Comparison of ENCODE assay signal across 9 cellular contexts in genomic region chr6:41306187-41306854, GRCh38. TPM values are rescaled to one million over a fixed set of nuclear protein-coding genes. Genes with fewer than 3 reads are reported as not detected.
A peak's percentile ranks its signal among the peaks of the same experiment; 100 is the strongest.
DNase-seq lines count a peak whose midpoint lies in the region; ATAC-seq and TF ChIP-seq lines count a peak whose summit lies in the region.
"Had no signal": no experiment of that assay in that cellular context is flagged by ENCODE, and none has a peak within 500 bp of the region (broad histone marks: within the 10 kb centered on the region; RNA-seq: fewer than 3 reads in every experiment).

No MANE protein-coding gene starts in this region.

- TF ChIP-seq POLR2A in uterus (IDR thresholded peaks at IDR 0.05), result no peak

- no peaks in the 10 kb centered on the region for H3K4me1 Mint-ChIP-seq in stimulated activated effector memory CD8-positive, alpha-beta T cell treated with anti-CD3 and anti-CD28 coated beads, Interleukin-12 subunit alpha, Interleukin-12 subunit beta, amount 100 ng/mL, for 72 hours

- H3K27ac ChIP-seq in uterus, result no peak overlapping the region

- no peaks in the 10 kb centered on the region for H3K36me3 ChIP-seq in MG63
- H3K36me3 ChIP-seq in uterus, result no peaks in the 10 kb centered on the region

- DNase-seq in activated effector memory CD4-positive, alpha-beta T cell treated with anti-CD3 and anti-CD28 coated beads, Interleukin-2, amount 50 U/mL, for 16 hours, result peak; percentile 66
- DNase-seq in activated effector memory CD4-positive, alpha-beta T cell treated with Interleukin-2 at 50 U/mL for 16 hours, result no peak
- DNase-seq in MG63 (peak; percentile 3), SK-MEL-5 (ENCODE audit: low read depth, low spot score) (peak; percentile 68), lung microvascular endothelial cell (ENCODE audit: low read depth in 2 of 2) (peak; percentile 62 to 78), uterus (no peak)
- peak; percentile 18 for DNase-seq in central memory CD4-positive, alpha-beta T cell
- no peak for DNase-seq in stimulated activated effector memory CD8-positive, alpha-beta T cell treated with anti-CD3 and anti-CD28 coated beads, Interleukin-12 subunit alpha, Interleukin-12 subunit beta, amount 100 ng/mL, for 72 hours (ENCODE audit: low spot score in 2 of 2)

- H3K9me3 Mint-ChIP-seq in stimulated activated effector memory CD8-positive, alpha-beta T cell treated with anti-CD3 and anti-CD28 coated beads, Interleukin-12 subunit alpha, Interleukin-12 subunit beta, amount 100 ng/mL, for 72 hours, result no peaks in the 10 kb centered on the region

- no peaks in the 10 kb centered on the region for H3K36me3 Mint-ChIP-seq in stimulated activated effector memory CD8-positive, alpha-beta T cell treated with anti-CD3 and anti-CD28 coated beads, Interleukin-12 subunit alpha, Interleukin-12 subunit beta, amount 100 ng/mL, for 72 hours

- H3K4me1 ChIP-seq in uterus, result no peaks in the 10 kb centered on the region

- H3K4me3 ChIP-seq in MG63, result no peak overlapping the region
- H3K4me3 ChIP-seq in uterus, result no peak overlapping the region

- in situ Hi-C loops in SK-MEL-5 (cut with HindIII; ENCODE audit: low pct_unique_long_range_greater_than_20kb, low sequenced_read_pairs), result no loop called here

- intact Hi-C loops in uterus (cut with DNase I; ENCODE audit: low total_unique reads), result no loop called here

- H3K9me3 ChIP-seq in MG63 (no peaks in the 10 kb centered on the region), uterus (no peaks in the 10 kb centered on the region)

- H3K27me3 ChIP-seq in MG63, result no peaks in the 10 kb centered on the region
- H3K27me3 ChIP-seq in uterus, result peaks cover 0 to under 1% of the 10 kb centered on the region in 2 donors

- H3K27ac Mint-ChIP-seq in stimulated activated effector memory CD8-positive, alpha-beta T cell treated with anti-CD3 and anti-CD28 coated beads, Interleukin-12 subunit alpha, Interleukin-12 subunit beta, amount 100 ng/mL, for 72 hours, result no peak overlapping the region

- ATAC-seq in stimulated activated effector memory CD8-positive, alpha-beta T cell treated with anti-CD3 and anti-CD28 coated beads, Interleukin-12 subunit alpha, Interleukin-12 subunit beta, amount 100 ng/mL, for 72 hours, result no peak

- H3K4me3 Mint-ChIP-seq in stimulated activated effector memory CD8-positive, alpha-beta T cell treated with anti-CD3 and anti-CD28 coated beads, Interleukin-12 subunit alpha, Interleukin-12 subunit beta, amount 100 ng/mL, for 72 hours, result no peak overlapping the region

- TF ChIP-seq CTCF in uterus (IDR thresholded peaks at IDR 0.05), result peak; percentile 24 to 44 (median 30)

RNA-seq across cellular contexts. Expression of gene TREM1, which starts 19.8 kb away (rescaled TPM):
- not detected in 2 replicates for total RNA-seq in MG63 (2014; rRNA removed; shearing (Covaris generic); ENCODE audit: low replicate concordance)
- not detected in 2 replicates for total RNA-seq in SK-MEL-5 (2014; rRNA removed; shearing (Covaris generic))
- polyA plus RNA-seq in SK-MEL-5 (2015; cell fraction: cytosol; rRNA removed), result not detected in 2 replicates
- polyA plus RNA-seq in SK-MEL-5 (2015; cell fraction: nucleus; rRNA removed), result not detected in 2 replicates
- total RNA-seq in lung microvascular endothelial cell (not detected in 2 replicates), uterus (10 to 100 TPM in 1 of 4 donors, 1 to 10 TPM in 1, under 1 TPM in 2; 0.26 to 30.6 (median 1.1) TPM)

RNA-seq across cellular contexts. Expression of gene NCR2, which starts 29.1 kb away (rescaled TPM):
- not detected in 2 replicates for total RNA-seq in MG63 (2014; rRNA removed; shearing (Covaris generic); ENCODE audit: low replicate concordance)
- not detected in 2 replicates for total RNA-seq in SK-MEL-5 (2014; rRNA removed; shearing (Covaris generic))
- not detected in 2 replicates for polyA plus RNA-seq in SK-MEL-5 (2015; cell fraction: cytosol; rRNA removed)
- polyA plus RNA-seq in SK-MEL-5 (2015; cell fraction: nucleus; rRNA removed), result not detected in 2 replicates
- total RNA-seq in lung microvascular endothelial cell (not detected in 2 replicates), uterus (not detected)
- total RNA-seq: temporal lobe had no signal

Comparison
In these comparisons a context has a peak if more than half of its experiments do, and no peak if none do; other contexts are left out.
1. DNase-seq: peak in activated effector memory CD4-positive, alpha-beta T cell treated with anti-CD3 and anti-CD28 coated beads, Interleukin-2, amount 50 U/mL, for 16 hours (single experiment), MG63 (single experiment), SK-MEL-5 (single experiment), central memory CD4-positive, alpha-beta T cell (single experiment) and lung microvascular endothelial cell (2 of 2); none in activated effector memory CD4-positive, alpha-beta T cell treated with Interleukin-2 at 50 U/mL for 16 hours (single experiment), uterus (0 of 2) and stimulated activated effector memory CD8-positive, alpha-beta T cell treated with anti-CD3 and anti-CD28 coated beads, Interleukin-12 subunit alpha, Interleukin-12 subunit beta, amount 100 ng/mL, for 72 hours (0 of 2).